In genomic region chr9:121299125-121299466, GRCh38 we compare ENCODE assay signal across 8 cellular contexts. TPM values are rescaled to one million over a fixed set of nuclear protein-coding genes. Genes with fewer than 3 reads are reported as not detected.
DNase-seq lines count a peak whose midpoint lies in the region; ATAC-seq and TF ChIP-seq lines count a peak whose summit lies in the region.

No MANE protein-coding gene starts in this region.

- H4K12ac ChIP-seq in trophoblast cell (ENCODE audit: low read depth, low read length) = peak overlapping the region; percentile 22

- H3K4me3 Mint-ChIP-seq in WTC11 = peak overlapping the region; percentile 59
- peak overlapping the region; percentile 60 for H3K4me3 Mint-ChIP-seq in glutamatergic neuron (ENCODE audit: unreplicated experiment)

- H3K27me3 ChIP-seq in GM06990 (replicated peaks; ENCODE audit: control insufficient read depth, insufficient read depth, low read length) (0 out of 2 replicates have a peak, but pooled peaks cover 2% of the 10 kb centered on the region), trophoblast cell (ENCODE audit: insufficient read depth, low read length) (no peaks in the 10 kb centered on the region)

- H2AFZ ChIP-seq in trophoblast cell (ENCODE audit: insufficient read depth, low read length, poor library complexity) = no peak overlapping the region

- no peak overlapping the region for H3K27ac ChIP-seq in trophoblast cell (ENCODE audit: low read depth, low read length)

- H3K27me3 Mint-ChIP-seq in WTC11 (ENCODE audit: low read depth) = peaks cover 21% of the 10 kb centered on the region
- H3K27me3 Mint-ChIP-seq in glutamatergic neuron (ENCODE audit: unreplicated experiment) = peaks cover 11% of the 10 kb centered on the region

- H3K9me3 ChIP-seq in trophoblast cell (ENCODE audit: insufficient read depth, low read depth, low read length) = no peaks in the 10 kb centered on the region

- peaks cover 23% of the 10 kb centered on the region for H3K4me1 Mint-ChIP-seq in WTC11
- peaks cover 4% of the 10 kb centered on the region for H3K4me1 Mint-ChIP-seq in glutamatergic neuron (ENCODE audit: low read depth, unreplicated experiment)

- peaks cover 9 to 13% of the 10 kb centered on the region in 2 experiments for H3K4me1 ChIP-seq in trophoblast cell (ENCODE audit: control insufficient read depth in 1 of 2, insufficient read depth in 2 of 2, low read length in 2 of 2)

- H2BK120ac ChIP-seq in trophoblast cell (ENCODE audit: insufficient read depth, low read length, poor library complexity) = no peak overlapping the region

- H3K36me3 Mint-ChIP-seq in WTC11 = no peaks in the 10 kb centered on the region
- H3K36me3 Mint-ChIP-seq in glutamatergic neuron (ENCODE audit: unreplicated experiment) = no peaks in the 10 kb centered on the region

- H3K4me2 ChIP-seq in trophoblast cell (ENCODE audit: low read length) = peak overlapping the region; percentile 91

- WGBS in trophoblast cell (ENCODE audit: extremely low coverage, insufficient coverage, insufficient read length) = no CpG with 5 or more reads among the region's 12 CpGs

- CTCF ChIA-PET in WTC11 (lab: Charles Lee) = interaction anchor here (1.0 to 4.2 kb wide), 8 partner anchors 11 to 239 kb away, joined by 3 to 27 read pairs (median 8); partner anchors contain the start of gene GSN

- peak overlapping the region; percentile 46 for H3K4me3 ChIP-seq in GM06990 (replicated peaks; ENCODE audit: low read depth, low read length)
- H3K4me3 ChIP-seq in trophoblast cell (ENCODE audit: low read depth, low read length) = peak overlapping the region; percentile 67

- H3K79me1 ChIP-seq in trophoblast cell (ENCODE audit: low read length) = peaks cover 4% of the 10 kb centered on the region

- H2AK5ac ChIP-seq in trophoblast cell (ENCODE audit: low read length) = no peak overlapping the region

- no peak overlapping the region for H3K4ac ChIP-seq in trophoblast cell (ENCODE audit: low read depth, low read length)

- peak; percentile 43 for ATAC-seq in WTC11
- no peak for ATAC-seq in HG03520 (IDR thresholded peaks at IDR 0.05; ENCODE audit: unreplicated experiment)

- no peak overlapping the region for H3K18ac ChIP-seq in trophoblast cell (ENCODE audit: low read length)

- no peak for DNase-seq in GM06990 (ENCODE audit: extremely low read depth, insufficient read length)
- DNase-seq in WTC11 (ENCODE audit: low spot score) = peak; percentile 34
- DNase-seq in glutamatergic neuron = no peak
- peak in 1 of 2 donors; percentile 16 for DNase-seq in trophoblast cell
- no peak for DNase-seq in SHP77 treated with DMSO at 0.1 percent for 48 hours (lab: John Stamatoyannopoulos, UW)
- DNase-seq in NCI-H2081 treated with DMSO at 0.1 percent for 48 hours (lab: John Stamatoyannopoulos, UW) = no peak
- DNase-seq in activated gamma-delta T cell (lab: John Stamatoyannopoulos, UW) = no peak

- H4K91ac ChIP-seq in trophoblast cell (ENCODE audit: low read depth, low read length) = peak overlapping the region; percentile 20

- no peak for TF ChIP-seq CTCF in GM06990 (IDR thresholded peaks at IDR 0.05; ENCODE audit: insufficient read depth, low read length, poor library complexity, severe bottlenecking)
- no peak for TF ChIP-seq CTCF in WTC11 (IDR thresholded peaks at IDR 0.05)
- TF ChIP-seq CTCF in glutamatergic neuron (IDR thresholded peaks at IDR 0.05; ENCODE audit: partially characterized antibody, unreplicated experiment) = no peak

- POLR2A ChIA-PET in WTC11 (lab: Charles Lee) = interaction anchor here (1.0 to 1.3 kb wide), 2 partner anchors 10 to 14 kb away, joined by 3 read pairs; no protein-coding TSS in a partner anchor

- H3K36me3 ChIP-seq in GM06990 (ENCODE audit: control insufficient read depth, insufficient read depth, low read length) (no peaks in the 10 kb centered on the region; the same call in 1 of the 2 replicates), trophoblast cell (ENCODE audit: control insufficient read depth in 1 of 2, insufficient read depth in 2 of 2, low read length in 2 of 2) (peaks cover 27 to 32% of the 10 kb centered on the region in 2 experiments)

- H3K9me3 Mint-ChIP-seq in WTC11 (no peaks in the 10 kb centered on the region), glutamatergic neuron (ENCODE audit: unreplicated experiment) (peaks cover 4% of the 10 kb centered on the region)

- H3K27ac Mint-ChIP-seq in WTC11 (no peak overlapping the region), glutamatergic neuron (ENCODE audit: unreplicated experiment) (no peak overlapping the region)

- H4K8ac ChIP-seq in trophoblast cell (ENCODE audit: low read depth, low read length) = peak overlapping the region; percentile 58

- H3K79me2 ChIP-seq in trophoblast cell (ENCODE audit: control insufficient read depth, insufficient read depth, low read length, poor library complexity) = no peaks in the 10 kb centered on the region

- no peak overlapping the region for H2BK5ac ChIP-seq in trophoblast cell (ENCODE audit: low read depth, low read length, poor library complexity)

- no peak overlapping the region for H3K23ac ChIP-seq in trophoblast cell (ENCODE audit: low read length)

- H3K14ac ChIP-seq in trophoblast cell (ENCODE audit: low read length) = no peak overlapping the region

- peak overlapping the region; percentile 8 for H2BK12ac ChIP-seq in trophoblast cell (ENCODE audit: low read length)

- H3K9ac ChIP-seq in trophoblast cell (ENCODE audit: low read length) = no peak overlapping the region

TF ChIP-seq in WTC11, 78 proteins besides CTCF, POLR2A, EP300 and RAD21:
- peak; percentile 32; the same call in 1 of the 2 replicates for TF ChIP-seq ZNF423 (CRISPR knock-in tag; IDR thresholded peaks at IDR 0.05)
- no peak for TF ChIP-seq E2F1 (CRISPR knock-in tag; IDR thresholded peaks at IDR 0.05)

RNA-seq across cellular contexts. Expression of gene GSN, which starts 31.1 kb away (rescaled TPM):
- total RNA-seq in WTC11 (2021) (47.0 to 57.3 TPM (median 54.9 TPM) in 3 replicates), glutamatergic neuron (ENCODE audit: unreplicated experiment) (11.6 TPM)
- polyA plus RNA-seq in trophoblast cell (2013) = 103 and 105 TPM in 2 replicates
